In the genomic region with DNA sequence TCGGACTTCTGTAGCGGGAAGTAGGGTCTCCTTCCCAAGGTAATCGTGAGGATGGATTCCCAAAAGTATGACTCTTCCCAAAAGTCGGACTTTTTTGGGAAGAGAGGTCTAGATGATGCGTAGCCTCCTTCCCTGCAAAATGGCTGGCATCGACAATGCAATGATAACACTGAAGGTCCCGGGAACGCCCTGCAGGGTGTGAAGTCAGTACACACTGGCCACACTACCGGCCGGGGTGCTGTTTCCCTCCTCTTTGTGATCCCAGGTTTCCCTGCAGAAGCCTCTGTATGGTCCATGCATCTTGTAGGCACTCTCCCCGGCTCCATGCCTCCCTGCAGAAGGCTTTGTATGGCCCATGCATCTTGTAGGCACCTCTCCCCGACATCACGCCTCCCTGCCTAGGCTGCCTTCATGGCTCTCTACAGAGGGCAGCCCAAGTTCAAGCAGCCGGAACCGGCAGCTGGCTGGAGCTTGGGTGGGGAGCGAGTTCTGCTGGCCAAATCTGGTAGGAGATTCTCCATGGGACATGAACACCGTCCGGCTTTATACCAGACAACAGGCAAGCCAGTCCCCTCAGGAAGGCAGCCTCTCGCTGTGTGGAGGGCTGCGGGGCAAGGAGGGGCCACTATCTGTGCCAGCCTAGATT, we compare ENCODE assay signal across 30 cellular contexts. TPM values are rescaled to one million over a fixed set of nuclear protein-coding genes. Genes with fewer than 3 reads are reported as not detected.
"Had no signal": no experiment of that assay in that cellular context is flagged by ENCODE, and none has a peak within 500 bp of the region (broad histone marks: within the 10 kb centered on the region; RNA-seq: fewer than 3 reads in every experiment).

No MANE protein-coding gene starts in this region.

- H3K4me1 Mint-ChIP-seq: activated CD4-positive, alpha-beta T cell treated with anti-CD3 and anti-CD28 coated beads, Interleukin-2, amount 10 ng/mL, durations not matched to agents 24 days and 14 days; activated naive CD8-positive, alpha-beta T cell treated with anti-CD3 and anti-CD28 coated beads for 36 hours; activated T-helper 17 cell treated with anti-CD3 and anti-CD28 coated beads, Interleukin-2, amount 50 U/mL, for 72 hours had no signal

- ATAC-seq: activated CD8-positive, alpha-beta T cell treated with anti-CD3 and anti-CD28 coated beads for 36 hours; activated T-cell treated with anti-CD3 and anti-CD28 coated beads, Interleukin-2, amount 50 U/mL, for 72 hours; activated T-helper 17 cell treated with anti-CD3 and anti-CD28 coated beads, Interleukin-2, amount 50 U/mL, for 72 hours; Panc1 had no signal

- H3K27ac ChIP-seq: brain microvascular endothelial cell, SJSA1 had no signal

- DNase-seq: activated CD4-positive, alpha-beta T cell treated with anti-CD3 and anti-CD28 coated beads, Interleukin-2, amount 10 ng/mL, durations not matched to agents 24 days and 14 days; activated CD4-positive, alpha-beta T cell treated with anti-CD3 and anti-CD28 coated beads, Interleukin-2, amount 50 U/mL, for 4 hours; activated CD8-positive, alpha-beta T cell treated with anti-CD3 and anti-CD28 coated beads for 36 hours; activated effector memory CD4-positive, alpha-beta T cell treated with anti-CD3 and anti-CD28 coated beads, Interleukin-2, amount 50 U/mL, for 16 hours; activated naive CD4-positive, alpha-beta T cell; activated naive CD4-positive, alpha-beta T cell treated with anti-CD3 and anti-CD28 coated beads, Interleukin-2, amount 50 U/mL, for 16 hours; activated naive CD8-positive, alpha-beta T cell treated with anti-CD3 and anti-CD28 coated beads for 36 hours; activated T-cell treated with anti-CD3 and anti-CD28 coated beads, Interleukin-2, amount 50 U/mL, for 1 hour; activated T-cell treated with anti-CD3 and anti-CD28 coated beads, Interleukin-2, amount 50 U/mL, for 72 hours; amniotic stem cell; brain microvascular endothelial cell; Karpas-422; KBM-7; NCI-H1105; NCI-H1417 treated with DMSO at 0.1 percent for 48 hours; NCI-H187 treated with DMSO at 0.1 percent for 48 hours; NCI-H2081; NCI-H226; NCI-H446 treated with DMSO at 0.1 percent for 48 hours; NCI-H524 treated with DMSO at 0.1 percent for 48 hours; SHP77 treated with DMSO at 0.1 percent for 48 hours; SK-N-SH had no signal

- H3K4me3 Mint-ChIP-seq: activated CD4-positive, alpha-beta T cell treated with anti-CD3 and anti-CD28 coated beads, Interleukin-2, amount 10 ng/mL, durations not matched to agents 24 days and 14 days; activated CD8-positive, alpha-beta T cell treated with anti-CD3 and anti-CD28 coated beads for 36 hours; activated naive CD8-positive, alpha-beta T cell treated with anti-CD3 and anti-CD28 coated beads for 36 hours; activated T-cell treated with anti-CD3 and anti-CD28 coated beads, Interleukin-2, amount 50 U/mL, for 72 hours; activated T-helper 17 cell treated with anti-CD3 and anti-CD28 coated beads, Interleukin-2, amount 50 U/mL, for 72 hours; T-helper 1 cell treated with Interleukin-12 subunit alpha and Interleukin-12 subunit beta and Interleukin-4 antibody, amounts not matched to agents 30 μg/mL and 1 μg/mL, for 36 hours; T-helper 2 cell treated with Interferon-gamma antibody and Interleukin-4, amounts not matched to agents 5 μg/mL and 100 μg/mL, for 36 hours had no signal

- H3K9me3 Mint-ChIP-seq: T-helper 2 cell treated with Interferon-gamma antibody and Interleukin-4, amounts not matched to agents 5 μg/mL and 100 μg/mL, for 36 hours had no signal

- H3K27me3 Mint-ChIP-seq: activated T-helper 17 cell treated with anti-CD3 and anti-CD28 coated beads, Interleukin-2, amount 50 U/mL, for 72 hours had no signal

- H3K4me3 ChIP-seq: SJSA1 had no signal

- H3K27ac Mint-ChIP-seq: activated CD4-positive, alpha-beta T cell treated with anti-CD3 and anti-CD28 coated beads, Interleukin-2, amount 10 ng/mL, durations not matched to agents 24 days and 14 days; activated CD8-positive, alpha-beta T cell treated with anti-CD3 and anti-CD28 coated beads for 36 hours; activated naive CD8-positive, alpha-beta T cell treated with anti-CD3 and anti-CD28 coated beads for 36 hours; activated T-cell treated with anti-CD3 and anti-CD28 coated beads, Interleukin-2, amount 50 U/mL, for 72 hours; activated T-helper 17 cell treated with anti-CD3 and anti-CD28 coated beads, Interleukin-2, amount 50 U/mL, for 72 hours; T-helper 1 cell treated with Interleukin-12 subunit alpha and Interleukin-12 subunit beta and Interleukin-4 antibody, amounts not matched to agents 30 μg/mL and 1 μg/mL, for 36 hours; T-helper 2 cell treated with Interferon-gamma antibody and Interleukin-4, amounts not matched to agents 5 μg/mL and 100 μg/mL, for 36 hours had no signal

- H3K36me3 Mint-ChIP-seq: activated naive CD8-positive, alpha-beta T cell treated with anti-CD3 and anti-CD28 coated beads for 36 hours had no signal

RNA-seq across cellular contexts. Expression of a gene that starts 23.3 kb away (rescaled TPM):
- total RNA-seq: activated CD4-positive, alpha-beta T cell treated with anti-CD3 and anti-CD28 coated beads, Interleukin-2, amount 10 ng/mL, durations not matched to agents 24 days and 14 days; activated CD8-positive, alpha-beta memory T cell treated with anti-CD3 and anti-CD28 coated beads for 36 hours; activated CD8-positive, alpha-beta T cell treated with anti-CD3 and anti-CD28 coated beads for 36 hours; activated naive CD8-positive, alpha-beta T cell treated with anti-CD3 and anti-CD28 coated beads for 36 hours; activated T-cell treated with anti-CD3 and anti-CD28 coated beads, Interleukin-2, amount 50 U/mL, for 72 hours; activated T-helper 17 cell treated with anti-CD3 and anti-CD28 coated beads, Interleukin-2, amount 50 U/mL, for 72 hours; MCF 10A; RPMI7951; SJSA1 had no signal
